ENCODE assay signal across 21 cellular contexts in genomic region chr6:117955684-117956083, GRCh38. TPM values are rescaled to one million over a fixed set of nuclear protein-coding genes. Genes with fewer than 3 reads are reported as not detected.
DNase-seq lines count a peak whose midpoint lies in the region; ATAC-seq lines count a peak whose summit lies in the region.
"Had no signal": no experiment of that assay in that cellular context is flagged by ENCODE, and none has a peak within 500 bp of the region (broad histone marks: within the 10 kb centered on the region; RNA-seq: fewer than 3 reads in every experiment).

No MANE protein-coding gene starts in this region.

- H3K9ac ChIP-seq in Karpas-422 (ENCODE audit: low read length), result no peak overlapping the region

- H3K4me3 ChIP-seq in Karpas-422 (ENCODE audit: low read length), result no peak overlapping the region
- H3K4me3 ChIP-seq: esophagus muscularis mucosa, hepatocyte had no signal

- H3K27ac Mint-ChIP-seq in activated CD4-positive, alpha-beta T cell treated with anti-CD3 and anti-CD28 coated beads, Interleukin-2, amount 10 ng/mL, durations not matched to agents 24 days and 14 days, result no peak overlapping the region
- H3K27ac Mint-ChIP-seq: activated T-helper 17 cell treated with anti-CD3 and anti-CD28 coated beads, Interleukin-2, amount 50 U/mL, for 72 hours; CD8-positive, alpha-beta memory T cell had no signal

- no peaks in the 10 kb centered on the region for H3K27me3 ChIP-seq in Karpas-422 (ENCODE audit: low read length)
- H3K27me3 ChIP-seq: esophagus muscularis mucosa, hepatocyte had no signal

- H3K9me3 ChIP-seq in Karpas-422 (ENCODE audit: low read length), result no peaks in the 10 kb centered on the region
- H3K9me3 ChIP-seq: esophagus muscularis mucosa had no signal

- H3K36me3 Mint-ChIP-seq in activated CD4-positive, alpha-beta T cell treated with anti-CD3 and anti-CD28 coated beads, Interleukin-2, amount 10 ng/mL, durations not matched to agents 24 days and 14 days (ENCODE audit: low read depth), result no peaks in the 10 kb centered on the region
- H3K36me3 Mint-ChIP-seq: CD8-positive, alpha-beta memory T cell had no signal

- no peaks in the 10 kb centered on the region for H3K4me1 ChIP-seq in Karpas-422 (ENCODE audit: low read length)
- H3K4me1 ChIP-seq: esophagus muscularis mucosa had no signal

- H3K4me1 Mint-ChIP-seq in activated CD4-positive, alpha-beta T cell treated with anti-CD3 and anti-CD28 coated beads, Interleukin-2, amount 10 ng/mL, durations not matched to agents 24 days and 14 days, result no peaks in the 10 kb centered on the region
- H3K4me1 Mint-ChIP-seq: activated T-helper 17 cell treated with anti-CD3 and anti-CD28 coated beads, Interleukin-2, amount 50 U/mL, for 72 hours; CD8-positive, alpha-beta memory T cell had no signal

- H3K27ac ChIP-seq in Karpas-422 (ENCODE audit: low read length), result no peak overlapping the region
- H3K27ac ChIP-seq: esophagus muscularis mucosa, hepatocyte, HL-60 had no signal

- H3K79me2 ChIP-seq in Karpas-422 (ENCODE audit: low read length), result no peaks in the 10 kb centered on the region
- H3K79me2 ChIP-seq: hepatocyte had no signal

- ATAC-seq in GM18502 (IDR thresholded peaks at IDR 0.05; ENCODE audit: poor library complexity, unreplicated experiment) (peak; percentile 85), GM19463 (IDR thresholded peaks at IDR 0.05; ENCODE audit: unreplicated experiment) (peak; percentile 51), HG02852 (IDR thresholded peaks at IDR 0.05; ENCODE audit: unreplicated experiment) (peak; percentile 87)
- no peak for ATAC-seq in activated CD4-positive, CD25-positive, alpha-beta regulatory T cell treated with anti-CD3 and anti-CD28 coated beads, Interleukin-2, amount 50 U/mL, for 24 hours
- ATAC-seq: activated T-helper 17 cell treated with anti-CD3 and anti-CD28 coated beads, Interleukin-2, amount 50 U/mL, for 72 hours had no signal

- peaks cover 4% of the 10 kb centered on the region for H3K27me3 Mint-ChIP-seq in activated CD4-positive, alpha-beta T cell treated with anti-CD3 and anti-CD28 coated beads, Interleukin-2, amount 10 ng/mL, durations not matched to agents 24 days and 14 days

- H3K9me2 ChIP-seq in Karpas-422 (replicated peaks; ENCODE audit: insufficient read depth, low read length), result no peaks in the 10 kb centered on the region

- no peak overlapping the region for H2AFZ ChIP-seq in Karpas-422 (ENCODE audit: low read length)
- H2AFZ ChIP-seq: hepatocyte had no signal

- no peaks in the 10 kb centered on the region for H3K9me3 Mint-ChIP-seq in activated CD4-positive, alpha-beta T cell treated with anti-CD3 and anti-CD28 coated beads, Interleukin-2, amount 10 ng/mL, durations not matched to agents 24 days and 14 days
- H3K9me3 Mint-ChIP-seq: activated T-helper 17 cell treated with anti-CD3 and anti-CD28 coated beads, Interleukin-2, amount 50 U/mL, for 72 hours; CD8-positive, alpha-beta memory T cell had no signal

- no peaks in the 10 kb centered on the region for H3K36me3 ChIP-seq in Karpas-422 (ENCODE audit: insufficient read depth, low read length)
- H3K36me3 ChIP-seq: esophagus muscularis mucosa had no signal

- peak; percentile 44 for DNase-seq in Karpas-422
- no peak for DNase-seq in activated CD4-positive, alpha-beta T cell treated with anti-CD3 and anti-CD28 coated beads, Interleukin-2, amount 10 ng/mL, durations not matched to agents 24 days and 14 days
- DNase-seq in HK-2 (ENCODE audit: unreplicated experiment), result no peak
- no peak for DNase-seq in cerebellum (ENCODE audit: low spot score)
- DNase-seq: ACHN; activated CD4-positive, alpha-beta T cell treated with anti-CD3 and anti-CD28 coated beads, Interleukin-2, amount 50 U/mL, for 4 hours; aorta; CD8-positive, alpha-beta memory T cell; cortex of kidney; Kasumi-1; NCI-H187 treated with DMSO at 0.1 percent for 48 hours; NCI-H69; T-helper 9 cell had no signal

- no peak overlapping the region for H3K4me3 Mint-ChIP-seq in activated CD4-positive, alpha-beta T cell treated with anti-CD3 and anti-CD28 coated beads, Interleukin-2, amount 10 ng/mL, durations not matched to agents 24 days and 14 days
- H3K4me3 Mint-ChIP-seq: activated T-helper 17 cell treated with anti-CD3 and anti-CD28 coated beads, Interleukin-2, amount 50 U/mL, for 72 hours; CD8-positive, alpha-beta memory T cell had no signal

- no peaks in the 10 kb centered on the region for H4K20me1 ChIP-seq in Karpas-422 (ENCODE audit: insufficient read depth, low read depth, low read length)

- no peak overlapping the region for H3K4me2 ChIP-seq in Karpas-422 (ENCODE audit: low read depth, low read length, poor library complexity, severe bottlenecking)
- H3K4me2 ChIP-seq: hepatocyte had no signal

- intact Hi-C loops in activated CD4-positive, alpha-beta T cell treated with anti-CD3 and anti-CD28 coated beads, Interleukin-2, amount 10 ng/mL, durations not matched to agents 24 days and 14 days (cut with micrococcal nuclease), result no loop called here

RNA-seq across cellular contexts. Expression of gene SLC35F1, which starts 48.6 kb away (rescaled TPM):
- not detected in 2 replicates for total RNA-seq in Karpas-422 (2014; rRNA removed; shearing (Covaris generic); ENCODE audit: low replicate concordance)
- 0.05 TPM in 1 of 2 replicates, not detected in the other for total RNA-seq in activated CD4-positive, alpha-beta T cell treated with anti-CD3 and anti-CD28 coated beads, Interleukin-2, amount 10 ng/mL, durations not matched to agents 24 days and 14 days
- total RNA-seq in cerebellum, result 49.6 TPM
- total RNA-seq: CD8-positive, alpha-beta memory T cell had no signal

Comparison
In these comparisons a context has a peak if more than half of its experiments do, and no peak if none do; other contexts are left out.
1. ATAC-seq: peak in GM18502 (single experiment), GM19463 (single experiment) and HG02852 (single experiment); none in activated CD4-positive, CD25-positive, alpha-beta regulatory T cell treated with anti-CD3 and anti-CD28 coated beads, Interleukin-2, amount 50 U/mL, for 24 hours (0 of 2).
2. RNA of gene SLC35F1, which starts 48.6 kb away (total RNA-seq): 49.6 TPM in cerebellum (single experiment); 0.05 TPM in activated CD4-positive, alpha-beta T cell treated with anti-CD3 and anti-CD28 coated beads, Interleukin-2, amount 10 ng/mL, durations not matched to agents 24 days and 14 days and not detected in Karpas-422; every median in the first group is over 10 times any median in the second.